ENCODE assay signal across 1 cellular context in the genomic region with DNA sequence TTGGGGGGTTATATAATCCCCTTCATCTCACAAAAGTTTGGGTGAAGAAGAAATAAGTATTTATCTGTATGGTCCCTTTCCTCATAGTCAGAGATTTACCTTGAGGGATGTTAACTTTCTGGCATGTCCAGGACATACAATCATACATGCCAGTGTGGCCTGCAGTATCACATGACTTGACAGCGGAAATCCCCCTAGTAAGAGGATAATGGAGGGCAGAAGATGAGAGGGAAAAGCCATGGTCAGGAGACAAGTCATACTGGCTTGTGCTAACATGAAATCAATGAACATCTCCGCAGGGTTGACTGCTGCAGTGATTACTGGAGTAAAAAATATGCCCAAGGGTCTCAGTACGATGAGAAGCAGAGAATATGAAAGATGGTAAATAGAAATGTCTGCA.
TF ChIP-seq lines count a peak whose summit lies in the region.

No MANE protein-coding gene starts in this region.

TF ChIP-seq in GM12878, 131 proteins besides CTCF, POLR2A, EP300 and RAD21 (continued from another document):
- TF ChIP-seq RELB (IDR thresholded peaks at IDR 0.05; ENCODE audit: low read depth), result no peak
- TF ChIP-seq NFIC (IDR thresholded peaks at IDR 0.05; ENCODE audit: low read depth, low read length), result no peak
- TF ChIP-seq SUZ12 (IDR thresholded peaks at IDR 0.05; ENCODE audit: unreplicated experiment), result no peak
- no peak for TF ChIP-seq CREM (IDR thresholded peaks at IDR 0.05; ENCODE audit: low read depth)
- TF ChIP-seq GABPA (IDR thresholded peaks at IDR 0.05; ENCODE audit: low read depth), result no peak
- TF ChIP-seq ZNF24 (IDR thresholded peaks at IDR 0.05), result no peak
- TF ChIP-seq SREBF1 (IDR thresholded peaks at IDR 0.05; ENCODE audit: low read length), result no peak
- no peak for TF ChIP-seq ZBTB40 (IDR thresholded peaks at IDR 0.05; ENCODE audit: borderline replicate concordance)
- TF ChIP-seq ASH2L (IDR thresholded peaks at IDR 0.05; ENCODE audit: borderline replicate concordance, low read depth), result no peak
- TF ChIP-seq JUND (IDR thresholded peaks at IDR 0.05; ENCODE audit: low read depth, low read length), result no peak
